Comparison of ENCODE assay signal across 8 cellular contexts in genomic region chr7:131327626-131328386, GRCh38. TPM values are rescaled to one million over a fixed set of nuclear protein-coding genes. Genes with fewer than 3 reads are reported as not detected.
A peak's percentile ranks its signal among the peaks of the same experiment; 100 is the strongest.
DNase-seq lines count a peak whose midpoint lies in the region; ATAC-seq lines count a peak whose summit lies in the region.

Gene MKLN1 (plus strand): TSS chr7:131327876. CDS start chr7:131327900, 24 bp downstream.

- H3K4me1 ChIP-seq in CD4-positive, CD25-positive, alpha-beta regulatory T cell (ENCODE audit: control insufficient read depth, insufficient read depth, low read length, poor library complexity, severe bottlenecking), result peaks cover 45% of the 10 kb centered on the region
- H3K4me1 ChIP-seq in ectodermal cell (ENCODE audit: control insufficient read depth, insufficient read depth, low read length), result peaks cover 14% of the 10 kb centered on the region

- H3K4me1 Mint-ChIP-seq in CD4-positive, CD25-positive, alpha-beta regulatory T cell, result peaks cover 46 to 75% (median 49%) of the 10 kb centered on the region in 4 donors
- H3K4me1 Mint-ChIP-seq in activated CD8-positive, alpha-beta T cell treated with anti-CD3 and anti-CD28 coated beads, Interleukin-2, amount 10 ng/mL, durations not matched to agents 7 days and 5 days (ENCODE audit: low read depth), result peaks cover 39% of the 10 kb centered on the region

- H3K27ac Mint-ChIP-seq in CD4-positive, CD25-positive, alpha-beta regulatory T cell, result peak within 1 kb of the TSS; percentile 96 to 98 (median 98)
- peak within 1 kb of the TSS; percentile 96 for H3K27ac Mint-ChIP-seq in activated CD8-positive, alpha-beta T cell treated with anti-CD3 and anti-CD28 coated beads, Interleukin-2, amount 10 ng/mL, durations not matched to agents 7 days and 5 days

- H3K27me3 Mint-ChIP-seq in CD4-positive, CD25-positive, alpha-beta regulatory T cell, result no peaks in the 10 kb centered on the region
- H3K27me3 Mint-ChIP-seq in activated CD8-positive, alpha-beta T cell treated with anti-CD3 and anti-CD28 coated beads, Interleukin-2, amount 10 ng/mL, durations not matched to agents 7 days and 5 days (ENCODE audit: low read depth), result no peaks in the 10 kb centered on the region

- POLR2A ChIA-PET in activated CD8-positive, alpha-beta T cell treated with anti-CD3 and anti-CD28 coated beads, Interleukin-2, amount 10 ng/mL, durations not matched to agents 7 days and 5 days (lab: Charles Lee), result interaction anchor here (0.6 to 3.2 kb wide), 11 partner anchors 9 to 271 kb away, joined by 3 to 21 read pairs (median 4); no protein-coding TSS in a partner anchor

- no peaks in the 10 kb centered on the region for H3K36me3 Mint-ChIP-seq in CD4-positive, CD25-positive, alpha-beta regulatory T cell
- H3K36me3 Mint-ChIP-seq in activated CD8-positive, alpha-beta T cell treated with anti-CD3 and anti-CD28 coated beads, Interleukin-2, amount 10 ng/mL, durations not matched to agents 7 days and 5 days (ENCODE audit: low read depth), result peaks cover 10% of the 10 kb centered on the region

- CTCF ChIA-PET in activated CD8-positive, alpha-beta T cell treated with anti-CD3 and anti-CD28 coated beads, Interleukin-2, amount 10 ng/mL, durations not matched to agents 7 days and 5 days (lab: Charles Lee), result interaction anchor here (1.1 to 3.0 kb wide), 4 partner anchors 9 to 266 kb away, joined by 3 to 9 read pairs (median 4); no protein-coding TSS in a partner anchor

- peak; percentile 95 to 97 for ATAC-seq in CD4-positive, CD25-positive, alpha-beta regulatory T cell (ENCODE audit: low read depth in 2 of 2)
- ATAC-seq in GM19395 (IDR thresholded peaks at IDR 0.05; ENCODE audit: unreplicated experiment), result peak; percentile 88
- peak; percentile 61 for ATAC-seq in HG03558 (IDR thresholded peaks at IDR 0.05; ENCODE audit: extremely low read depth, unreplicated experiment)
- ATAC-seq in activated CD8-positive, alpha-beta T cell treated with anti-CD3 and anti-CD28 coated beads, Interleukin-2, amount 10 ng/mL, durations not matched to agents 7 days and 5 days, result peak; percentile 95

- peak; percentile 84 to 93 (median 87) for DNase-seq in CD4-positive, CD25-positive, alpha-beta regulatory T cell
- DNase-seq in NCI-H82 (lab: John Stamatoyannopoulos, UW) (peak; percentile 96), lung microvascular endothelial cell (ENCODE audit: low read depth in 2 of 2) (peak; percentile 91 to 94)
- peak; percentile 92 for DNase-seq in activated CD8-positive, alpha-beta T cell treated with anti-CD3 and anti-CD28 coated beads, Interleukin-2, amount 10 ng/mL, durations not matched to agents 7 days and 5 days
- peak; percentile 80 to 83 (median 82) for DNase-seq in stimulated activated CD4-positive, alpha-beta T cell treated with anti-CD3 and anti-CD28 coated beads, TNF-alpha, amount 100 ng/mL, for 4 hours (ENCODE audit: low read depth in 3 of 3)

- peak within 1 kb of the TSS; percentile 91 for H3K27ac ChIP-seq in CD4-positive, CD25-positive, alpha-beta regulatory T cell (ENCODE audit: insufficient read depth, low read length, poor library complexity, severe bottlenecking)
- H3K27ac ChIP-seq in ectodermal cell (ENCODE audit: insufficient read depth, low read depth, low read length, poor library complexity, severe bottlenecking), result peak within 1 kb of the TSS; percentile 82

- H3K4me3 ChIP-seq in CD4-positive, CD25-positive, alpha-beta regulatory T cell (ENCODE audit: low read depth, low read length), result peak within 1 kb of the TSS; percentile 94
- H3K4me3 ChIP-seq in ectodermal cell (ENCODE audit: insufficient read depth, low read depth, low read length), result peak within 1 kb of the TSS; percentile 74

- peak within 1 kb of the TSS; percentile 89 to 98 (median 94) for H3K4me3 Mint-ChIP-seq in CD4-positive, CD25-positive, alpha-beta regulatory T cell
- peak within 1 kb of the TSS; percentile 98 for H3K4me3 Mint-ChIP-seq in activated CD8-positive, alpha-beta T cell treated with anti-CD3 and anti-CD28 coated beads, Interleukin-2, amount 10 ng/mL, durations not matched to agents 7 days and 5 days

- H3K9me3 ChIP-seq in CD4-positive, CD25-positive, alpha-beta regulatory T cell (ENCODE audit: control insufficient read depth in 2 of 2, low read length in 2 of 2), result no peaks in the 10 kb centered on the region
- H3K9me3 ChIP-seq in ectodermal cell (ENCODE audit: control insufficient read depth, low read length), result no peaks in the 10 kb centered on the region

- H3K27me3 ChIP-seq in CD4-positive, CD25-positive, alpha-beta regulatory T cell (ENCODE audit: control insufficient read depth, insufficient read depth, low read length), result no peaks in the 10 kb centered on the region
- no peaks in the 10 kb centered on the region for H3K27me3 ChIP-seq in ectodermal cell (ENCODE audit: control insufficient read depth, insufficient read depth, low read length, poor library complexity, severe bottlenecking)

- WGBS in ectodermal cell, 2 experiments, result 0% methylated on average over 70 of the region's 70 CpGs

- peaks cover 2% of the 10 kb centered on the region for H3K36me3 ChIP-seq in CD4-positive, CD25-positive, alpha-beta regulatory T cell (ENCODE audit: control insufficient read depth, insufficient read depth, low read length)
- peaks cover 1% of the 10 kb centered on the region for H3K36me3 ChIP-seq in ectodermal cell (ENCODE audit: control insufficient read depth, insufficient read depth, low read length)

- no peaks in the 10 kb centered on the region for H3K9me3 Mint-ChIP-seq in CD4-positive, CD25-positive, alpha-beta regulatory T cell
- H3K9me3 Mint-ChIP-seq in activated CD8-positive, alpha-beta T cell treated with anti-CD3 and anti-CD28 coated beads, Interleukin-2, amount 10 ng/mL, durations not matched to agents 7 days and 5 days (ENCODE audit: insufficient read depth), result no peaks in the 10 kb centered on the region

RNA-seq across cellular contexts. Expression of gene MKLN1, which starts in this region (rescaled TPM):
- total RNA-seq in CD4-positive, CD25-positive, alpha-beta regulatory T cell, result 58.9 TPM
- 10 to 100 TPM; 24.5 to 36.6 (median 32.3) TPM for polyA plus RNA-seq in CD4-positive, CD25-positive, alpha-beta regulatory T cell
- total RNA-seq in activated CD8-positive, alpha-beta T cell treated with anti-CD3 and anti-CD28 coated beads, Interleukin-2, amount 10 ng/mL, durations not matched to agents 7 days and 5 days, result 10 to 100 TPM; 31.6 to 34.0 TPM
- 28.0 TPM for polyA plus RNA-seq in ectodermal cell (2013, experiment 1 of 4)
- polyA plus RNA-seq in ectodermal cell (2013, experiment 2 of 4), result 29.9 TPM
- polyA plus RNA-seq in ectodermal cell (2013, experiment 3 of 4), result 22.7 TPM
- 28.7 TPM for polyA plus RNA-seq in ectodermal cell (2013, experiment 4 of 4)
- total RNA-seq in lung microvascular endothelial cell, result 10.9 and 20.4 TPM in 2 replicates

Comparison
In these comparisons a context has a peak if more than half of its experiments do, and no peak if none do; other contexts are left out.
1. Peak in every context shown above with its lines: DNase-seq, ATAC-seq, H3K4me3 ChIP-seq and H3K27ac ChIP-seq.